Comparison of ENCODE assay signal across 9 cellular contexts in the genomic region with DNA sequence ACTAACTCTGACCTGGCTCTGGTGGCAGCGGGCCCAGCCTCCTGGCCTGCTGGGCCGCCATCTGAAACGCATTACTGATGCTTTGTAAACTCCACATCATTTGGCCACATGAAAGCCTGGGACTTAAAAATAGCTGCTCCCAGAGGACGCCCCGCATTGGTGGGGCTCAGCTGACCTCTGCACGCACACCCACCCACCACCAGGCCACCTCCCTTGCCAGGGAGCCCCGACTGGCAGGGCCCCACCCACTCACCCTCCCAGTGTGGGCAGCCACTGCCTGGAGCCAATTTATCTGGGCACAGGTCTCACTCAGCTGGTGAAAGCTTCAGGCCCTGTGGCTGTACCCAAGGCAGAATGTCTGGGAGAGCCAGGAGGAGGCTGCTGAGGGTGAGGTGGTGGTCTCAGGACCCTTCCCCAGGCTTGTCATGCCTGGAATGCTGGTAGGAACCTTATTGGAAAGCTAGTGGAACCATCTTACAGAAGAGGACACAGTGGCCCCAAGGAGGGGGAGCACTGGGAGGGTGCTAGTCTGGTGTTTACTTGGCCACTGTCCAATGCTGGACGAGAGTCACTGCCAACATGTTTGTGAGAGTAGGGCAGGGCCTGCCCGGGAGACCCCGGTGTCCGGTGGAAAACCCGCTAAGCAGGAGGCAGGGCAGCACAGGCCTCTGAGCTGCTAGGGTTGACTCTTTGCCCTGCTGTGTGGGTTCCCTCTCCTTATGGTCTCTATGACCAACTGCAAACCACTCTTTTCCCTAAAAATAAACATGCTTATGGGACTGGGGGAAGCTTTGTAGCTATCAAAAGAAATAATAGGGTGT. TPM values are rescaled to one million over a fixed set of nuclear protein-coding genes. Genes with fewer than 3 reads are reported as not detected.
A peak's percentile ranks its signal among the peaks of the same experiment; 100 is the strongest.
DNase-seq lines count a peak whose midpoint lies in the region; ATAC-seq and TF ChIP-seq lines count a peak whose summit lies in the region.
"Had no signal": no experiment of that assay in that cellular context is flagged by ENCODE, and none has a peak within 500 bp of the region (broad histone marks: within the 10 kb centered on the region; RNA-seq: fewer than 3 reads in every experiment).

No MANE protein-coding gene starts in this region.

- ATAC-seq in T-helper 17 cell (no peak), GM21526 (IDR thresholded peaks at IDR 0.05; ENCODE audit: low FRiP score, unreplicated experiment) (no peak), HG02678 (IDR thresholded peaks at IDR 0.05; ENCODE audit: unreplicated experiment) (no peak)

- TF ChIP-seq CTCF in fibroblast of mammary gland (conservative IDR thresholded peaks at IDR 0.05; ENCODE audit: control insufficient read depth, insufficient read depth, low read depth, low read length) (no peak), sigmoid colon (IDR thresholded peaks at IDR 0.05) (no peak)

- peaks cover 11% of the 10 kb centered on the region for H3K36me3 Mint-ChIP-seq in T-helper 17 cell (ENCODE audit: low read depth)

- H3K4me3 Mint-ChIP-seq in T-helper 17 cell, result peak overlapping the region; percentile 90

- H3K4me3 ChIP-seq in fibroblast of mammary gland (ENCODE audit: control insufficient read depth, low read depth, low read length) (no peak overlapping the region), sigmoid colon (no peak overlapping the region)

- H3K27ac ChIP-seq in sigmoid colon, result peak overlapping the region; percentile 37 to 66 (median 42)

- 44 to 48% methylated on average over 12 of the region's 12 CpGs for WGBS in sigmoid colon, 2 donors

- peaks cover 0 to 17% (median 13%) of the 10 kb centered on the region in 4 donors for H3K4me1 ChIP-seq in sigmoid colon

- DNase-seq in Daoy (ENCODE audit: low read depth) (peak; percentile 97), T-helper 17 cell (no peak), fibroblast of mammary gland (ENCODE audit: low read depth) (peak; percentile 99), sigmoid colon (no peak), NCI-H2107 treated with DMSO at 0.1 percent for 48 hours (lab: John Stamatoyannopoulos, UW; ENCODE audit: unreplicated experiment) (no peak), DMS79 treated with DMSO at 0.1 percent for 48 hours (lab: John Stamatoyannopoulos, UW) (no peak)

- intact Hi-C loops in sigmoid colon (cut with DNase I), result no loop called here

- TF ChIP-seq EP300 in sigmoid colon (IDR thresholded peaks at IDR 0.05), result no peak

- H3K27me3 ChIP-seq in sigmoid colon, result no peaks in the 10 kb centered on the region

- H3K4me1 Mint-ChIP-seq in T-helper 17 cell, result peaks cover 79% of the 10 kb centered on the region

- TF ChIP-seq POLR2A in sigmoid colon (IDR thresholded peaks at IDR 0.05), result no peak

- H3K9me3 ChIP-seq in T-helper 17 cell (ENCODE audit: control insufficient read depth, low read length, poor library complexity, severe bottlenecking) (no peaks in the 10 kb centered on the region), sigmoid colon (no peaks in the 10 kb centered on the region)

- no peaks in the 10 kb centered on the region for H3K27me3 Mint-ChIP-seq in T-helper 17 cell

- H3K36me3 ChIP-seq in sigmoid colon, result peaks cover 0 to 19% (median 0%) of the 10 kb centered on the region in 4 donors

- peak overlapping the region; percentile 100 for H3K27ac Mint-ChIP-seq in T-helper 17 cell
- H3K27ac Mint-ChIP-seq: activated T-helper 2 cell treated with anti-CD3 and anti-CD28 coated beads, Interferon-gamma antibody, Interleukin-2, Interleukin-4, amounts not matched to agents 10 μg/mL and 5 μg/mL and 100 μg/mL, durations not matched to agents 14 hours and 24 hours and 36 hours had no signal

RNA-seq across cellular contexts. Expression of gene TCF7, which starts 10.9 kb away (rescaled TPM):
- total RNA-seq in Daoy (2014; rRNA removed; shearing (Covaris generic)), result 4.1 and 4.3 TPM in 2 replicates
- total RNA-seq in T-helper 17 cell (100 to 1,000 TPM; 308 to 405 TPM), sigmoid colon (1 to 10 TPM in 1 of 4 donors, under 1 TPM in 3; 0.36 to 1.5 (median 0.62) TPM)
- polyA plus RNA-seq in sigmoid colon, result 10 to 100 TPM in 1 of 3 donors, 1 to 10 TPM in 2; 1.8 to 38.4 (median 3.7) TPM

RNA-seq across cellular contexts. Expression of gene SKP1, which starts 51.3 kb away (rescaled TPM):
- 343 and 386 TPM in 2 replicates for total RNA-seq in Daoy (2014; rRNA removed; shearing (Covaris generic))
- 100 to 1,000 TPM; 284 to 339 TPM for total RNA-seq in T-helper 17 cell
- total RNA-seq in sigmoid colon, result 100 to 1,000 TPM; 193 to 320 (median 271) TPM
- polyA plus RNA-seq in sigmoid colon, result 100 to 1,000 TPM; 445 to 938 (median 717) TPM

Comparison
In these comparisons a context has a peak if more than half of its experiments do, and no peak if none do; other contexts are left out.
1. DNase-seq: peak in Daoy (single experiment) and fibroblast of mammary gland (single experiment); none in T-helper 17 cell (0 of 3), sigmoid colon (single experiment), NCI-H2107 treated with DMSO at 0.1 percent for 48 hours (single experiment) and DMS79 treated with DMSO at 0.1 percent for 48 hours (single experiment).
2. RNA of gene TCF7, which starts 10.9 kb away (total RNA-seq): 308 to 405 TPM in T-helper 17 cell; 4.1 to 4.3 TPM in Daoy and 0.36 to 1.5 TPM in sigmoid colon; every median in the first group is over 10 times any median in the second.